Comparison of ENCODE assay signal across 9 cellular contexts in genomic region chr16:85460983-85461813, GRCh38.
DNase-seq lines count a peak whose midpoint lies in the region; ATAC-seq and TF ChIP-seq lines count a peak whose summit lies in the region.
"Had no signal": no experiment of that assay in that cellular context is flagged by ENCODE, and none has a peak within 500 bp of the region (broad histone marks: within the 10 kb centered on the region; RNA-seq: fewer than 3 reads in every experiment).

No MANE protein-coding gene starts in this region.

- H3K27ac ChIP-seq in angular gyrus (ENCODE audit: low read depth, low read length) = peak overlapping the region; percentile 40
- peak overlapping the region; percentile 82 for H3K27ac ChIP-seq in muscle layer of colon (ENCODE audit: low read depth, low read length)

- peak overlapping the region; percentile 19 for H3K9ac ChIP-seq in muscle layer of colon (ENCODE audit: low read length)

- H3K36me3 ChIP-seq in MG63 (no peaks in the 10 kb centered on the region), muscle layer of colon (ENCODE audit: insufficient read depth, low read length) (no peaks in the 10 kb centered on the region)

- DNase-seq in CD1c-positive myeloid dendritic cell (ENCODE audit: extremely low spot score) (peak; percentile 6), MG63 (peak; percentile 33), C1 segment of cervical spinal cord (lab: John Stamatoyannopoulos, UW) (no peak), epidermal melanocyte (ENCODE audit: insufficient read length, low spot score) (no peak)
- DNase-seq: T-helper 17 cell had no signal

- H3K4me1 ChIP-seq in muscle layer of colon (ENCODE audit: insufficient read depth, low read length) = peaks cover 48% of the 10 kb centered on the region

- ATAC-seq in GM18909 (IDR thresholded peaks at IDR 0.05; ENCODE audit: poor library complexity, unreplicated experiment) = no peak
- no peak for ATAC-seq in GM18505 (IDR thresholded peaks at IDR 0.05; ENCODE audit: unreplicated experiment)

- no peaks in the 10 kb centered on the region for H3K27me3 ChIP-seq in MG63
- H3K27me3 ChIP-seq in muscle layer of colon (ENCODE audit: control insufficient read depth in 1 of 2, insufficient read depth in 2 of 2, low read length in 2 of 2) = no peaks in the 10 kb centered on the region

- H3K4me3 ChIP-seq in MG63 = no peak overlapping the region
- peak overlapping the region in 1 of 2 donors; percentile 68 for H3K4me3 ChIP-seq in muscle layer of colon (ENCODE audit: low read depth in 1 of 2, low read length in 2 of 2)

- TF ChIP-seq POLR2A in GM18505 (IDR thresholded peaks at IDR 0.05; ENCODE audit: borderline replicate concordance, extremely low read depth, insufficient read depth, insufficient read length) = no peak

- H3K9me3 ChIP-seq in MG63 (no peaks in the 10 kb centered on the region), muscle layer of colon (ENCODE audit: low read length) (no peaks in the 10 kb centered on the region)

Comparison
In these comparisons a context has a peak if more than half of its experiments do, and no peak if none do; other contexts are left out.
1. DNase-seq: peak in CD1c-positive myeloid dendritic cell (single experiment) and MG63 (single experiment); none in C1 segment of cervical spinal cord (0 of 14) and epidermal melanocyte (single experiment).